In the genomic region with DNA sequence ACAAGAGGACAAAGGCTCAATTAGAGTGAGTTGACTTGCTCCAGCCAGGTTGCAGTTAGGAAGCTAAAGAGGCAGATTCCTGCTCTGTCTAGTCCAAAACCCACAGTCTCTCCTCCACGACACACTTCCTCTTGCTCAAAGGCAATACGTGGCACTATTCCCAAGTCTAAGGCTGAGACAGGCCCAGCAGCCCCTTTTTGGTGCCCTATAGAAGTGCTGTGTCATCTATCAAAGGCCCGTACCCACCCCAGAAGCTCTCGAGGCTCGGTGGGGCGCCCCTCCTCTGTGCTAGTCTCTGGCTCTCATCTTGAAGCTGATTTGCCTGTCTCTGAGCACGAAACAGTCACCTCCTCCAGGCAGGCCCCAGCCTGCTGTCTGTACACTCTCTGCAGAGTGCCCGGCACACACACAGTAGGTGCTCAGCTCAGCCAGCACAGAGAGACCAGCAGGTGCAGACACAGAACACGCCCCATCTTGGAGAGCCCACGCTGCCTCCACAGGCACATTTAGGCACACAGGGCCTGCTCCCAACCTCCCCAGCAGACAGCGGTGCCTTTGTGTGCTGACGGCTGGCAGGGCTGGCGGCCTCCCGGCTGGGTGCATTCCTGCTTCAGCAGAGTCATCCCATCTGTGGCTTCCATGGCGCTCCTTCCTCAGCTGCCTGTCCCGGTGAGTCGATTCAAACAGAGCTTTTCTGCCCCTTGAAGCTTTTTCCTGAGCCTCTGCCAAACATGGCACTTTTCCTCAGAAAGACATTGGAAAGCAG, we compare ENCODE assay signal across 8 cellular contexts. TPM values are rescaled to one million over a fixed set of nuclear protein-coding genes. Genes with fewer than 3 reads are reported as not detected.
A peak's percentile ranks its signal among the peaks of the same experiment; 100 is the strongest.
DNase-seq lines count a peak whose midpoint lies in the region; ATAC-seq lines count a peak whose summit lies in the region.

No MANE protein-coding gene starts in this region.

- intact Hi-C loops in activated naive CD4-positive, alpha-beta T cell treated with anti-CD3 and anti-CD28 coated beads for 36 hours (cut with micrococcal nuclease), result loop anchor here (2.0 kb wide), 1 partner anchor 34 kb away; no protein-coding TSS in a partner anchor
- intact Hi-C loops in posterior cingulate gyrus (cut with DNase I), result no loop called here

- DNase-seq in MG63, result peak; percentile 67
- DNase-seq in activated naive CD4-positive, alpha-beta T cell treated with anti-CD3 and anti-CD28 coated beads for 36 hours, result peak; percentile 60
- DNase-seq in foreskin melanocyte, result peak; percentile 81
- peak; percentile 65 to 97 (median 78) for DNase-seq in posterior cingulate gyrus
- DNase-seq in middle frontal gyrus (ENCODE audit: extremely low spot score, low spot score), result no peak

- H3K4me3 ChIP-seq in BLaER1 (no peak overlapping the region), MG63 (no peak overlapping the region)

- H3K9me3 ChIP-seq in BLaER1, result no peaks in the 10 kb centered on the region
- H3K9me3 ChIP-seq in MG63, result no peaks in the 10 kb centered on the region

- H3K27ac Mint-ChIP-seq in activated naive CD4-positive, alpha-beta T cell treated with anti-CD3 and anti-CD28 coated beads for 36 hours, result peak overlapping the region; percentile 100

- peak overlapping the region; percentile 80 for H3K4me3 Mint-ChIP-seq in activated naive CD4-positive, alpha-beta T cell treated with anti-CD3 and anti-CD28 coated beads for 36 hours

- peak overlapping the region; percentile 40; the same call in 1 of the 2 replicates for H3K9ac ChIP-seq in BLaER1

- peak overlapping the region; percentile 95 for H3K4me2 ChIP-seq in BLaER1

- peaks cover 74% of the 10 kb centered on the region for H3K36me3 Mint-ChIP-seq in activated naive CD4-positive, alpha-beta T cell treated with anti-CD3 and anti-CD28 coated beads for 36 hours (ENCODE audit: low read depth)

- H3K4me1 ChIP-seq in BLaER1, result peaks cover 100% of the 10 kb centered on the region

- CTCF ChIA-PET in activated naive CD4-positive, alpha-beta T cell treated with anti-CD3 and anti-CD28 coated beads for 36 hours (lab: Charles Lee), result interaction anchor here (0.6 to 4.5 kb wide), 7 partner anchors 14 to 687 kb away, joined by 3 to 34 read pairs (median 6); partner anchors contain the start of gene APOL6

- H3K4me1 Mint-ChIP-seq in activated naive CD4-positive, alpha-beta T cell treated with anti-CD3 and anti-CD28 coated beads for 36 hours (ENCODE audit: low read depth), result peaks cover 98% of the 10 kb centered on the region

- H3K36me3 ChIP-seq in BLaER1 (peaks cover 97% of the 10 kb centered on the region), MG63 (peaks cover 96% of the 10 kb centered on the region)

- ATAC-seq in GM21723 (IDR thresholded peaks at IDR 0.05; ENCODE audit: unreplicated experiment) (no peak), GM21447 (IDR thresholded peaks at IDR 0.05; ENCODE audit: unreplicated experiment) (no peak)

- H3K27ac ChIP-seq in BLaER1, result peak overlapping the region; percentile 55

- peaks cover 100% of the 10 kb centered on the region for H4K20me1 ChIP-seq in BLaER1

- H3K27me3 ChIP-seq in BLaER1 (no peaks in the 10 kb centered on the region), MG63 (no peaks in the 10 kb centered on the region)

- no peaks in the 10 kb centered on the region for H3K9me3 Mint-ChIP-seq in activated naive CD4-positive, alpha-beta T cell treated with anti-CD3 and anti-CD28 coated beads for 36 hours

- H3K27me3 Mint-ChIP-seq in activated naive CD4-positive, alpha-beta T cell treated with anti-CD3 and anti-CD28 coated beads for 36 hours (ENCODE audit: low read depth), result no peaks in the 10 kb centered on the region

RNA-seq across cellular contexts. Expression of gene MYH9, which starts 52.7 kb away (rescaled TPM):
- 323 and 380 TPM in 2 replicates for total RNA-seq in MG63 (2014; rRNA removed; shearing (Covaris generic); ENCODE audit: low replicate concordance)
- total RNA-seq in activated naive CD4-positive, alpha-beta T cell treated with anti-CD3 and anti-CD28 coated beads for 36 hours, result 100 to 1,000 TPM; 574 to 625 TPM
